In genomic region chr4:70994387-70995099, GRCh38 we compare ENCODE assay signal across 7 cellular contexts. TPM values are rescaled to one million over a fixed set of nuclear protein-coding genes. Genes with fewer than 3 reads are reported as not detected.
DNase-seq lines count a peak whose midpoint lies in the region; ATAC-seq, FAIRE-seq and TF ChIP-seq lines count a peak whose summit lies in the region.

No MANE protein-coding gene starts in this region.

- no peak overlapping the region for H4K5ac ChIP-seq in H1 (ENCODE audit: insufficient read length, low read depth, low read length)

- no peaks in the 10 kb centered on the region for H3F3A ChIP-seq in OCI-LY1 (ENCODE audit: insufficient read depth, low read length)

- H4K8ac ChIP-seq in H1 (ENCODE audit: extremely low read depth, insufficient read depth, low read length) = no peak overlapping the region

- no peak for TF ChIP-seq RAD21 in H1 (IDR thresholded peaks at IDR 0.05 in 1 of 2, conservative IDR thresholded peaks at IDR 0.05 in 1 of 2; ENCODE audit: low read depth in 2 of 2, low read length in 2 of 2)

- H2BK15ac ChIP-seq in H1 (ENCODE audit: low read length) = no peak overlapping the region

- WGBS in H1 (ENCODE audit: extremely low coverage in 1 of 2, insufficient coverage in 1 of 2, insufficient read length in 1 of 2, insufficient replicate concordance in 2 of 2, low coverage in 1 of 2, low lambda C conversion rate in 2 of 2, missing lambda C conversion rate in 1 of 2), 2 experiments = 78% methylated on average over 10 of the region's 10 CpGs; no CpG with 5 or more reads in 1 of the 2 experiments

- no peak overlapping the region for H3K4ac ChIP-seq in H1 (replicated peaks; ENCODE audit: insufficient read length, low read depth, low read length)

- H3K9ac ChIP-seq in OCI-LY1 (ENCODE audit: low read length) (peak overlapping the region; percentile 94), H1 (replicated peaks in 1 of 4; ENCODE audit: extremely low read depth in 1 of 4, low read depth in 3 of 4, low read length in 3 of 4) (peak overlapping the region in 3 of 4 experiments; percentile 84 to 96 (median 95); a peak in 3 of 7 replicates), rectal smooth muscle tissue (ENCODE audit: low read length) (no peak overlapping the region)

- no peak overlapping the region for H2BK20ac ChIP-seq in H1 (ENCODE audit: low read length)

- H3K36me3 ChIP-seq in OCI-LY1 (ENCODE audit: insufficient read depth, low read length) = peaks cover 53% of the 10 kb centered on the region
- peaks cover 0 to 15% (median 7%) of the 10 kb centered on the region in 4 experiments; a peak in 5 of 8 replicates for H3K36me3 ChIP-seq in H1 (ENCODE audit: control insufficient read depth in 2 of 4, insufficient read depth in 4 of 4, low read length in 3 of 4)
- H3K36me3 ChIP-seq in rectal smooth muscle tissue (ENCODE audit: control insufficient read depth, insufficient read depth, low read length) = no peaks in the 10 kb centered on the region

- H4K20me1 ChIP-seq in OCI-LY1 (ENCODE audit: insufficient read depth, low read length) (no peaks in the 10 kb centered on the region), H1 (replicated peaks in 1 of 2; ENCODE audit: control insufficient read depth in 1 of 2, insufficient read depth in 2 of 2, low read length in 2 of 2) (no peaks in the 10 kb centered on the region)

- no peak overlapping the region for H2AFZ ChIP-seq in OCI-LY1 (ENCODE audit: low read length)
- no peak overlapping the region for H2AFZ ChIP-seq in H1 (ENCODE audit: low read length)

- no peak overlapping the region for H3K14ac ChIP-seq in H1 (ENCODE audit: insufficient read length)

- no peak for FAIRE-seq in H1 (lab: Jason Lieb, UNC)

- no peak overlapping the region for H2BK12ac ChIP-seq in H1 (ENCODE audit: low read depth, low read length)

- no peak overlapping the region for H3K18ac ChIP-seq in H1 (ENCODE audit: extremely low read depth, low read length)

- TF ChIP-seq CTCF in OCI-LY1 (IDR thresholded peaks at IDR 0.05; ENCODE audit: low read length) (no peak), H1 (IDR thresholded peaks at IDR 0.05; ENCODE audit: control extremely low read depth in 1 of 3, insufficient read depth in 1 of 3, low read depth in 1 of 3, low read length in 3 of 3) (no peak)

- no peak overlapping the region for H2BK120ac ChIP-seq in H1 (replicated peaks; ENCODE audit: low read depth, low read length)

- no peak overlapping the region for H3K56ac ChIP-seq in H1 (replicated peaks; ENCODE audit: insufficient read length, low read depth, low read length)

- no peak for TF ChIP-seq EP300 in H1 (IDR thresholded peaks at IDR 0.05; ENCODE audit: borderline replicate concordance in 1 of 2, low read depth in 2 of 2, low read length in 2 of 2)

- no peak overlapping the region for H3K23ac ChIP-seq in H1 (ENCODE audit: insufficient read length)

- H4K91ac ChIP-seq in H1 (replicated peaks; ENCODE audit: insufficient read length, low read length) = no peak overlapping the region

- H3K4me3 ChIP-seq in OCI-LY1 (ENCODE audit: low read depth, low read length, poor library complexity, severe bottlenecking) (peak overlapping the region; percentile 92), H1 (ENCODE audit: extremely low read depth in 1 of 4, insufficient read depth in 2 of 4, low read depth in 3 of 4, low read length in 4 of 4) (peak overlapping the region; percentile 87 to 95 (median 89)), rectal smooth muscle tissue (ENCODE audit: low read length) (peak overlapping the region; percentile 83)

- peaks cover 47% of the 10 kb centered on the region for H3K4me1 ChIP-seq in OCI-LY1 (ENCODE audit: insufficient read depth, low read length, severe bottlenecking)
- H3K4me1 ChIP-seq in H1 (replicated peaks in 1 of 4; ENCODE audit: control insufficient read depth in 3 of 4, insufficient read depth in 4 of 4, low read length in 3 of 4) = peaks cover 2 to 9% (median 5%) of the 10 kb centered on the region in 4 experiments; a peak in 4 of 7 replicates
- peaks cover 7% of the 10 kb centered on the region for H3K4me1 ChIP-seq in rectal smooth muscle tissue (ENCODE audit: control insufficient read depth, insufficient read depth, low read length)

- POLR2A ChIA-PET in H1 (lab: Charles Lee; ENCODE audit: partially characterized antibody) = interaction anchor here (1.3 to 2.4 kb wide), 5 partner anchors 8 to 156 kb away, joined by 4 to 22 read pairs (median 6); partner anchors contain the start of gene GRSF1

- no peak overlapping the region for H2AK5ac ChIP-seq in H1 (ENCODE audit: low read depth, low read length)

- TF ChIP-seq POLR2A in H1 (IDR thresholded peaks at IDR 0.05; ENCODE audit: control extremely low read depth in 1 of 2, low read depth in 2 of 2, low read length in 2 of 2) = no peak

- no peak overlapping the region for H2BK5ac ChIP-seq in H1 (ENCODE audit: low read depth, low read length)

- CTCF ChIA-PET in H1 (lab: Charles Lee; ENCODE audit: partially characterized antibody) = interaction anchor here (0.9 to 5.6 kb wide), 3 partner anchors 10 to 288 kb away, joined by 3 to 40 read pairs (median 9); no protein-coding TSS in a partner anchor

- no peaks in the 10 kb centered on the region for H3K23me2 ChIP-seq in H1 (ENCODE audit: low read depth, low read length)

- H3K4me2 ChIP-seq in OCI-LY1 (ENCODE audit: low read length) (peak overlapping the region; percentile 73), H1 (ENCODE audit: insufficient read depth in 1 of 2, low read depth in 2 of 2, low read length in 2 of 2) (peak overlapping the region; percentile 84 to 93)

- peak overlapping the region; percentile 90 for H3K27ac ChIP-seq in OCI-LY1 (ENCODE audit: low read depth, low read length, poor library complexity, severe bottlenecking)
- no peak overlapping the region for H3K27ac ChIP-seq in H1 (ENCODE audit: low read depth, low read length)
- H3K27ac ChIP-seq in rectal smooth muscle tissue (ENCODE audit: low read depth, low read length) = no peak overlapping the region

- no peaks in the 10 kb centered on the region for H3K9me2 ChIP-seq in OCI-LY1 (ENCODE audit: low read depth, low read length)

- ATAC-seq in GM18519 (IDR thresholded peaks at IDR 0.05; ENCODE audit: low FRiP score, unreplicated experiment) (peak; percentile 41), HG02623 (IDR thresholded peaks at IDR 0.05; ENCODE audit: unreplicated experiment) (peak; percentile 40)

- H3K27me3 ChIP-seq in OCI-LY1 (ENCODE audit: insufficient read depth, low read length) = no peaks in the 10 kb centered on the region
- H3K27me3 ChIP-seq in H1 (replicated peaks in 1 of 4; ENCODE audit: control insufficient read depth in 3 of 4, extremely low read depth in 1 of 4, insufficient read depth in 3 of 4, low read length in 3 of 4) = no peaks in the 10 kb centered on the region
- H3K27me3 ChIP-seq in rectal smooth muscle tissue (ENCODE audit: control insufficient read depth, insufficient read depth, low read length) = no peaks in the 10 kb centered on the region

- DNase-seq in H1 (ENCODE audit: low read depth in 1 of 2, low spot score in 2 of 2) = no peak
- no peak for DNase-seq in cortex of kidney (lab: John Stamatoyannopoulos, UW)
- no peak for DNase-seq in hippocampal formation (lab: John Stamatoyannopoulos, UW)

- no peaks in the 10 kb centered on the region; the same call in 1 of the 2 replicates for H3K79me1 ChIP-seq in H1 (ENCODE audit: low read depth, low read length)

- H3K79me2 ChIP-seq in OCI-LY1 (ENCODE audit: insufficient read depth, low read length) = peaks cover 59% of the 10 kb centered on the region
- peaks cover 4 to 55% of the 10 kb centered on the region in 2 experiments for H3K79me2 ChIP-seq in H1 (ENCODE audit: control insufficient read depth in 1 of 2, insufficient read depth in 2 of 2, low read length in 2 of 2)

- H3K9me3 ChIP-seq in OCI-LY1 (ENCODE audit: low read length) (no peaks in the 10 kb centered on the region), H1 (ENCODE audit: insufficient read depth in 2 of 2, low read depth in 1 of 2, low read length in 1 of 2) (no peaks in the 10 kb centered on the region)

TF ChIP-seq in H1, 55 proteins besides CTCF, POLR2A, EP300 and RAD21:
- TF ChIP-seq POLR2AphosphoS5 (IDR thresholded peaks at IDR 0.05; ENCODE audit: low read depth, low read length) (no peak), KDM1A (IDR thresholded peaks at IDR 0.05; ENCODE audit: borderline replicate concordance, low read length) (peak; percentile 23; the same call in 1 of the 2 replicates)

RNA-seq across cellular contexts. Expression of gene DCK, which starts 1.1 kb away (rescaled TPM):
- total RNA-seq in H1 (2021; fragmentation: NEBNext Ultra II Directional; extraction: Animal tissue kit (Norgen Biotek cat#: 25700)) = 15.7 and 18.1 TPM in 2 replicates
- polyA plus RNA-seq in H1 (2011; rRNA removed) = 3.0 and 4.8 TPM in 2 replicates
- polyA plus RNA-seq in H1 (2011; cell fraction: cytosol; rRNA removed) = 7.4 TPM
- 2.6 TPM for polyA plus RNA-seq in H1 (2011; cell fraction: nucleus; rRNA removed)
- polyA plus RNA-seq in H1 (2012, experiment 1 of 2) = 6.1 to 12.9 TPM (median 7.8 TPM) in 4 replicates
- polyA plus RNA-seq in H1 (2012, experiment 2 of 2) = 3.4 TPM
- 11.3 TPM for polyA plus RNA-seq in H1 (2013, experiment 1 of 2)
- polyA plus RNA-seq in H1 (2013, experiment 2 of 2) = 10.5 TPM
- 2.1 and 2.9 TPM in 2 replicates for polyA minus RNA-seq in H1 (2011; rRNA and poly(A)+ RNA removed)
- 6.5 TPM for polyA minus RNA-seq in H1 (2011; cell fraction: cytosol; rRNA and poly(A)+ RNA removed)
- 6.4 TPM for polyA minus RNA-seq in H1 (2011; cell fraction: nucleus; rRNA and poly(A)+ RNA removed)
